ENCODE assay signal across 1 cellular context in genomic region chr19:984165-984967, GRCh38.
TF ChIP-seq lines count a peak whose summit lies in the region.

Gene WDR18, plus strand, starts transcription at chr19:984345. Its CDS starts 9 bp downstream, at chr19:984354.

TF ChIP-seq in GM12878, 131 proteins besides CTCF, POLR2A, EP300 and RAD21 (continued from another document and continues in another):
- TF ChIP-seq, protein P1, sequence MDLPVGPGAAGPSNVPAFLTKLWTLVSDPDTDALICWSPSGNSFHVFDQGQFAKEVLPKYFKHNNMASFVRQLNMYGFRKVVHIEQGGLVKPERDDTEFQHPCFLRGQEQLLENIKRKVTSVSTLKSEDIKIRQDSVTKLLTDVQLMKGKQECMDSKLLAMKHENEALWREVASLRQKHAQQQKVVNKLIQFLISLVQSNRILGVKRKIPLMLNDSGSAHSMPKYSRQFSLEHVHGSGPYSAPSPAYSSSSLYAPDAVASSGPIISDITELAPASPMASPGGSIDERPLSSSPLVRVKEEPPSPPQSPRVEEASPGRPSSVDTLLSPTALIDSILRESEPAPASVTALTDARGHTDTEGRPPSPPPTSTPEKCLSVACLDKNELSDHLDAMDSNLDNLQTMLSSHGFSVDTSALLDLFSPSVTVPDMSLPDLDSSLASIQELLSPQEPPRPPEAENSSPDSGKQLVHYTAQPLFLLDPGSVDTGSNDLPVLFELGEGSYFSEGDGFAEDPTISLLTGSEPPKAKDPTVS (IDR thresholded peaks at IDR 0.05; ENCODE audit: low read depth, low read length): no peak
- TF ChIP-seq TBL1XR1 (IDR thresholded peaks at IDR 0.05; ENCODE audit: low read depth, low read length) (0 out of 2 replicates have a peak, but pooled peaks have one; percentile 18), SREBF2 (IDR thresholded peaks at IDR 0.05; ENCODE audit: low read length) (no peak), ZNF217 (IDR thresholded peaks at IDR 0.05) (no peak), MYC (IDR thresholded peaks at IDR 0.05; ENCODE audit: insufficient read depth, insufficient read length, insufficient replicate concordance, low read length, severe bottlenecking) (no peak), ZNF687 (IDR thresholded peaks at IDR 0.05) (no peak; the same call in 1 of the 2 replicates), RELA (IDR thresholded peaks at IDR 0.05; ENCODE audit: borderline replicate concordance, partially characterized antibody) (no peak), NFIC (IDR thresholded peaks at IDR 0.05; ENCODE audit: low read depth, low read length) (no peak), REST (IDR thresholded peaks at IDR 0.05; ENCODE audit: low read depth, low read length) (no peak), SRF (IDR thresholded peaks at IDR 0.05; ENCODE audit: low read depth in 2 of 2, low read length in 2 of 2) (peak in 1 of 2 experiments; percentile 71; a peak in 1 of 4 replicates), POU2F2 (IDR thresholded peaks at IDR 0.05; ENCODE audit: borderline replicate concordance, low read depth, low read length) (no peak), ZNF24 (IDR thresholded peaks at IDR 0.05) (no peak), FOS (IDR thresholded peaks at IDR 0.05; ENCODE audit: borderline replicate concordance, extremely low read depth, insufficient read length) (no peak), ELK1 (IDR thresholded peaks at IDR 0.05; ENCODE audit: low read depth, low read length) (peak; percentile 57; the same call in 1 of the 2 replicates), BCLAF1 (IDR thresholded peaks at IDR 0.05) (no peak), RBBP5 (conservative IDR thresholded peaks at IDR 0.05) (no peak), HDAC6 (IDR thresholded peaks at IDR 0.05; ENCODE audit: unreplicated experiment) (no peak), MEF2A (IDR thresholded peaks at IDR 0.05; ENCODE audit: insufficient read depth, low read depth, low read length) (no peak), CBFB (IDR thresholded peaks at IDR 0.05; ENCODE audit: low read depth) (no peak), BCL3 (IDR thresholded peaks at IDR 0.05; ENCODE audit: borderline replicate concordance, insufficient read depth, low read depth, low read length, poor library complexity, severe bottlenecking) (no peak), GATAD2B (conservative IDR thresholded peaks at IDR 0.05; ENCODE audit: low read depth) (peak; percentile 58), SMARCA5 (IDR thresholded peaks at IDR 0.05) (peak; percentile 41; the same call in 1 of the 2 replicates), SMAD1 (IDR thresholded peaks at IDR 0.05; ENCODE audit: low read depth, partially characterized antibody) (no peak), PKNOX1 (IDR thresholded peaks at IDR 0.05) (no peak), YY1 (IDR thresholded peaks at IDR 0.05; ENCODE audit: low read depth, low read length) (peak; percentile 100), CBX5 (IDR thresholded peaks at IDR 0.05; ENCODE audit: low read depth) (no peak)
- TF ChIP-seq, protein P2, sequence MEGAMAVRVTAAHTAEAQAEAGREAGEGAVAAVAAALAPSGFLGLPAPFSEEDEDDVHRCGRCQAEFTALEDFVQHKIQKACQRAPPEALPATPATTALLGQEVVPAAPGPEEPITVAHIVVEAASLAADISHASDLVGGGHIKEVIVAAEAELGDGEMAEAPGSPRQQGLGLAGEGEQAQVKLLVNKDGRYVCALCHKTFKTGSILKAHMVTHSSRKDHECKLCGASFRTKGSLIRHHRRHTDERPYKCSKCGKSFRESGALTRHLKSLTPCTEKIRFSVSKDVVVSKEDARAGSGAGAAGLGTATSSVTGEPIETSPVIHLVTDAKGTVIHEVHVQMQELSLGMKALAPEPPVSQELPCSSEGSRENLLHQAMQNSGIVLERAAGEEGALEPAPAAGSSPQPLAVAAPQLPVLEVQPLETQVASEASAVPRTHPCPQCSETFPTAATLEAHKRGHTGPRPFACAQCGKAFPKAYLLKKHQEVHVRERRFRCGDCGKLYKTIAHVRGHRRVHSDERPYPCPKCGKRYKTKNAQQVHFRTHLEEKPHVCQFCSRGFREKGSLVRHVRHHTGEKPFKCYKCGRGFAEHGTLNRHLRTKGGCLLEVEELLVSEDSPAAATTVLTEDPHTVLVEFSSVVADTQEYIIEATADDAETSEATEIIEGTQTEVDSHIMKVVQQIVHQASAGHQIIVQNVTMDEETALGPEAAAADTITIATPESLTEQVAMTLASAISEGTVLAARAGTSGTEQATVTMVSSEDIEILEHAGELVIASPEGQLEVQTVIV (IDR thresholded peaks at IDR 0.05; ENCODE audit: borderline replicate concordance, partially characterized antibody): no peak
- TF ChIP-seq, protein P3, sequence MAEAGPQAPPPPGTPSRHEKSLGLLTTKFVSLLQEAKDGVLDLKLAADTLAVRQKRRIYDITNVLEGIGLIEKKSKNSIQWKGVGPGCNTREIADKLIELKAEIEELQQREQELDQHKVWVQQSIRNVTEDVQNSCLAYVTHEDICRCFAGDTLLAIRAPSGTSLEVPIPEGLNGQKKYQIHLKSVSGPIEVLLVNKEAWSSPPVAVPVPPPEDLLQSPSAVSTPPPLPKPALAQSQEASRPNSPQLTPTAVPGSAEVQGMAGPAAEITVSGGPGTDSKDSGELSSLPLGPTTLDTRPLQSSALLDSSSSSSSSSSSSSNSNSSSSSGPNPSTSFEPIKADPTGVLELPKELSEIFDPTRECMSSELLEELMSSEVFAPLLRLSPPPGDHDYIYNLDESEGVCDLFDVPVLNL (IDR thresholded peaks at IDR 0.05; ENCODE audit: low read depth, low read length): peak; percentile 79
- TF ChIP-seq, protein P4, sequence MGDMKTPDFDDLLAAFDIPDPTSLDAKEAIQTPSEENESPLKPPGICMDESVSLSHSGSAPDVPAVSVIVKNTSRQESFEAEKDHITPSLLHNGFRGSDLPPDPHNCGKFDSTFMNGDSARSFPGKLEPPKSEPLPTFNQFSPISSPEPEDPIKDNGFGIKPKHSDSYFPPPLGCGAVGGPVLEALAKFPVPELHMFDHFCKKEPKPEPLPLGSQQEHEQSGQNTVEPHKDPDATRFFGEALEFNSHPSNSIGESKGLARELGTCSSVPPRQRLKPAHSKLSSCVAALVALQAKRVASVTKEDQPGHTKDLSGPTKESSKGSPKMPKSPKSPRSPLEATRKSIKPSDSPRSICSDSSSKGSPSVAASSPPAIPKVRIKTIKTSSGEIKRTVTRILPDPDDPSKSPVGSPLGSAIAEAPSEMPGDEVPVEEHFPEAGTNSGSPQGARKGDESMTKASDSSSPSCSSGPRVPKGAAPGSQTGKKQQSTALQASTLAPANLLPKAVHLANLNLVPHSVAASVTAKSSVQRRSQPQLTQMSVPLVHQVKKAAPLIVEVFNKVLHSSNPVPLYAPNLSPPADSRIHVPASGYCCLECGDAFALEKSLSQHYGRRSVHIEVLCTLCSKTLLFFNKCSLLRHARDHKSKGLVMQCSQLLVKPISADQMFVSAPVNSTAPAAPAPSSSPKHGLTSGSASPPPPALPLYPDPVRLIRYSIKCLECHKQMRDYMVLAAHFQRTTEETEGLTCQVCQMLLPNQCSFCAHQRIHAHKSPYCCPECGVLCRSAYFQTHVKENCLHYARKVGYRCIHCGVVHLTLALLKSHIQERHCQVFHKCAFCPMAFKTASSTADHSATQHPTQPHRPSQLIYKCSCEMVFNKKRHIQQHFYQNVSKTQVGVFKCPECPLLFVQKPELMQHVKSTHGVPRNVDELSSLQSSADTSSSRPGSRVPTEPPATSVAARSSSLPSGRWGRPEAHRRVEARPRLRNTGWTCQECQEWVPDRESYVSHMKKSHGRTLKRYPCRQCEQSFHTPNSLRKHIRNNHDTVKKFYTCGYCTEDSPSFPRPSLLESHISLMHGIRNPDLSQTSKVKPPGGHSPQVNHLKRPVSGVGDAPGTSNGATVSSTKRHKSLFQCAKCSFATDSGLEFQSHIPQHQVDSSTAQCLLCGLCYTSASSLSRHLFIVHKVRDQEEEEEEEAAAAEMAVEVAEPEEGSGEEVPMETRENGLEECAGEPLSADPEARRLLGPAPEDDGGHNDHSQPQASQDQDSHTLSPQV (IDR thresholded peaks at IDR 0.05): no peak
